In genomic region chr1:9724706-9725476, GRCh38 we compare ENCODE assay signal across 8 cellular contexts.
DNase-seq lines count a peak whose midpoint lies in the region; ATAC-seq and TF ChIP-seq lines count a peak whose summit lies in the region.
"Had no signal": no experiment of that assay in that cellular context is flagged by ENCODE, and none has a peak within 500 bp of the region (broad histone marks: within the 10 kb centered on the region; RNA-seq: fewer than 3 reads in every experiment).

No MANE protein-coding gene starts in this region.

- H3K9me3 ChIP-seq in SJCRH30 (replicated peaks) (no peaks in the 10 kb centered on the region; the same call in 1 of the 2 replicates), gastroesophageal sphincter (peaks cover 0 to 12% (median 0%) of the 10 kb centered on the region in 3 donors)

- H3K27me3 ChIP-seq in SJCRH30 (no peaks in the 10 kb centered on the region), gastroesophageal sphincter (no peaks in the 10 kb centered on the region)

- peak; percentile 89 for TF ChIP-seq CTCF in GM12873 (IDR thresholded peaks at IDR 0.05; ENCODE audit: insufficient read depth, low read depth, low read length, missing control alignments)
- peak in 3 of 4 experiments; percentile 60 to 83 (median 65) for TF ChIP-seq CTCF in gastroesophageal sphincter (IDR thresholded peaks at IDR 0.05)

- H3K36me3 ChIP-seq in SJCRH30 (peaks cover 6% of the 10 kb centered on the region), gastroesophageal sphincter (peaks cover 0 to 97% of the 10 kb centered on the region in 2 donors)

- H3K4me3 ChIP-seq in SJCRH30 (no peak overlapping the region), gastroesophageal sphincter (no peak overlapping the region)

- intact Hi-C loops in sciatic nerve (cut with DNase I), result loop anchor here (5.0 kb wide), 1 partner anchor 142 kb away; no protein-coding TSS in a partner anchor

- TF ChIP-seq EP300 in gastroesophageal sphincter (IDR thresholded peaks at IDR 0.05), result no peak

- 73% methylated on average over 4 of the region's 24 CpGs; no CpG with 5 or more reads in 1 of the 2 donors for WGBS in gastroesophageal sphincter (ENCODE audit: low coverage in 1 of 2), 2 donors

- DNase-seq in HT1080 (ENCODE audit: low read depth), result peak; percentile 67
- peak; percentile 61 to 77 for DNase-seq in SJCRH30
- peak; percentile 38 for DNase-seq in activated gamma-delta T cell (lab: John Stamatoyannopoulos, UW)
- DNase-seq in sciatic nerve (ENCODE audit: low spot score), result no peak
- no peak for DNase-seq in middle frontal gyrus (ENCODE audit: extremely low spot score, low spot score)

- ATAC-seq in gastroesophageal sphincter (peak; percentile 54), sciatic nerve (peak; percentile 47)

- H3K27ac ChIP-seq in SJCRH30, result no peak overlapping the region
- no peak overlapping the region for H3K27ac ChIP-seq in gastroesophageal sphincter
- H3K27ac ChIP-seq: epithelial cell of prostate had no signal

- no peak for TF ChIP-seq POLR2A in gastroesophageal sphincter (IDR thresholded peaks at IDR 0.05)

- no peaks in the 10 kb centered on the region for H3K4me1 ChIP-seq in SJCRH30
- no peaks in the 10 kb centered on the region for H3K4me1 ChIP-seq in gastroesophageal sphincter

Comparison
In these comparisons a context has a peak if more than half of its experiments do, and no peak if none do; other contexts are left out.
1. DNase-seq: peak in HT1080 (single experiment), SJCRH30 (2 of 2) and activated gamma-delta T cell (single experiment); none in sciatic nerve (single experiment) and middle frontal gyrus (single experiment).